Comparison of ENCODE assay signal across 19 cellular contexts in genomic region chr13:41670873-41671443, GRCh38.
"Had no signal": no experiment of that assay in that cellular context is flagged by ENCODE, and none has a peak within 500 bp of the region (broad histone marks: within the 10 kb centered on the region; RNA-seq: fewer than 3 reads in every experiment).

No MANE protein-coding gene starts in this region.

- H3K9me3 ChIP-seq: lower lobe of right lung, suprapubic skin, transverse colon had no signal

- H3K27ac ChIP-seq: brain microvascular endothelial cell, lower lobe of right lung, suprapubic skin, transverse colon had no signal

- H3K36me3 ChIP-seq: brain microvascular endothelial cell had no signal

- H3K27ac Mint-ChIP-seq: activated B cell treated with CpG ODN at 0.5 μM for 24 hours; activated CD4-positive, alpha-beta memory T cell treated with anti-CD3 and anti-CD28 coated beads for 36 hours; activated naive CD8-positive, alpha-beta T cell treated with anti-CD3 and anti-CD28 coated beads, Interleukin-2, amount 10 ng/mL, durations not matched to agents 7 days and 5 days; dendritic cell treated with granulocyte-macrophage colony-stimulating factor and Interleukin-4, amounts not matched to agents 40 ng/mL and 50 ng/mL, for 4 days; nephron; stimulated activated naive CD8-positive, alpha-beta T cell treated with anti-CD3 and anti-CD28 coated beads, Interleukin-15, Interleukin-2, amounts not matched to agents 100 ng/mL and 50 ng/mL, for 24 hours; T-helper 2 cell treated with Interferon-gamma antibody and Interleukin-4, amounts not matched to agents 5 μg/mL and 100 μg/mL, for 36 hours had no signal

- H3K4me1 Mint-ChIP-seq: activated B cell treated with CpG ODN at 0.5 μM for 24 hours; activated naive CD8-positive, alpha-beta T cell treated with anti-CD3 and anti-CD28 coated beads, Interleukin-2, amount 10 ng/mL, durations not matched to agents 7 days and 5 days had no signal

- H3K9me3 Mint-ChIP-seq: activated B cell treated with CpG ODN at 0.5 μM for 24 hours; activated CD4-positive, alpha-beta memory T cell treated with anti-CD3 and anti-CD28 coated beads for 36 hours; activated naive CD8-positive, alpha-beta T cell treated with anti-CD3 and anti-CD28 coated beads, Interleukin-2, amount 10 ng/mL, durations not matched to agents 7 days and 5 days; activated T-helper 1 cell treated with anti-CD3 and anti-CD28 coated beads, Interleukin-12 subunit alpha, Interleukin-12 subunit beta, Interleukin-2, Interleukin-4 antibody, amounts not matched to agents 30 ng/mL and 10 ng/mL and 1 ng/mL, durations not matched to agents 14 hours and 24 hours and 36 hours; dendritic cell treated with granulocyte-macrophage colony-stimulating factor and Interleukin-4, amounts not matched to agents 40 ng/mL and 50 ng/mL, for 4 days; nephron; stimulated activated naive CD8-positive, alpha-beta T cell treated with anti-CD3 and anti-CD28 coated beads, Interleukin-15, Interleukin-2, amounts not matched to agents 100 ng/mL and 50 ng/mL, for 24 hours; T-helper 2 cell treated with Interferon-gamma antibody and Interleukin-4, amounts not matched to agents 5 μg/mL and 100 μg/mL, for 36 hours had no signal

- H3K4me1 ChIP-seq: lower lobe of right lung, suprapubic skin, transverse colon had no signal

- ATAC-seq: lower lobe of right lung had no signal

- DNase-seq: activated B cell treated with CpG ODN at 0.5 μM for 24 hours; activated CD4-positive, alpha-beta memory T cell treated with anti-CD3 and anti-CD28 coated beads for 36 hours; activated CD4-positive, alpha-beta T cell treated with anti-CD3 and anti-CD28 coated beads for 4 hours; activated naive CD4-positive, alpha-beta T cell; activated naive CD8-positive, alpha-beta T cell treated with anti-CD3 and anti-CD28 coated beads, Interleukin-2, amount 10 ng/mL, durations not matched to agents 7 days and 5 days; activated T-cell treated with anti-CD3 and anti-CD28 coated beads for 4 hours; brain microvascular endothelial cell; effector CD8-positive, alpha-beta T cell; lower lobe of right lung; occipital lobe; stimulated activated CD4-positive, alpha-beta T cell treated with anti-CD3 and anti-CD28 coated beads, Interleukin-2, amount 100 ng/mL, for 24 hours; transverse colon had no signal

- FAIRE-seq: endothelial cell of umbilical vein had no signal

- H3K4me3 Mint-ChIP-seq: activated B cell treated with CpG ODN at 0.5 μM for 24 hours; activated CD4-positive, alpha-beta memory T cell treated with anti-CD3 and anti-CD28 coated beads for 36 hours; activated naive CD8-positive, alpha-beta T cell treated with anti-CD3 and anti-CD28 coated beads, Interleukin-2, amount 10 ng/mL, durations not matched to agents 7 days and 5 days; activated T-helper 1 cell treated with anti-CD3 and anti-CD28 coated beads, Interleukin-12 subunit alpha, Interleukin-12 subunit beta, Interleukin-2, Interleukin-4 antibody, amounts not matched to agents 30 ng/mL and 10 ng/mL and 1 ng/mL, durations not matched to agents 14 hours and 24 hours and 36 hours; dendritic cell treated with granulocyte-macrophage colony-stimulating factor and Interleukin-4, amounts not matched to agents 40 ng/mL and 50 ng/mL, for 4 days; nephron; stimulated activated naive CD8-positive, alpha-beta T cell treated with anti-CD3 and anti-CD28 coated beads, Interleukin-15, Interleukin-2, amounts not matched to agents 100 ng/mL and 50 ng/mL, for 24 hours; T-helper 2 cell treated with Interferon-gamma antibody and Interleukin-4, amounts not matched to agents 5 μg/mL and 100 μg/mL, for 36 hours had no signal

- H3K27me3 ChIP-seq: brain microvascular endothelial cell, suprapubic skin, transverse colon had no signal

- H3K4me3 ChIP-seq: lower lobe of right lung, suprapubic skin, transverse colon had no signal

- H3K27me3 Mint-ChIP-seq: activated CD4-positive, alpha-beta memory T cell treated with anti-CD3 and anti-CD28 coated beads for 36 hours; activated naive CD8-positive, alpha-beta T cell treated with anti-CD3 and anti-CD28 coated beads, Interleukin-2, amount 10 ng/mL, durations not matched to agents 7 days and 5 days; dendritic cell treated with granulocyte-macrophage colony-stimulating factor and Interleukin-4, amounts not matched to agents 40 ng/mL and 50 ng/mL, for 4 days; stimulated activated naive CD8-positive, alpha-beta T cell treated with anti-CD3 and anti-CD28 coated beads, Interleukin-15, Interleukin-2, amounts not matched to agents 100 ng/mL and 50 ng/mL, for 24 hours had no signal
